ENCODE assay signal across 8 cellular contexts in the genomic region with DNA sequence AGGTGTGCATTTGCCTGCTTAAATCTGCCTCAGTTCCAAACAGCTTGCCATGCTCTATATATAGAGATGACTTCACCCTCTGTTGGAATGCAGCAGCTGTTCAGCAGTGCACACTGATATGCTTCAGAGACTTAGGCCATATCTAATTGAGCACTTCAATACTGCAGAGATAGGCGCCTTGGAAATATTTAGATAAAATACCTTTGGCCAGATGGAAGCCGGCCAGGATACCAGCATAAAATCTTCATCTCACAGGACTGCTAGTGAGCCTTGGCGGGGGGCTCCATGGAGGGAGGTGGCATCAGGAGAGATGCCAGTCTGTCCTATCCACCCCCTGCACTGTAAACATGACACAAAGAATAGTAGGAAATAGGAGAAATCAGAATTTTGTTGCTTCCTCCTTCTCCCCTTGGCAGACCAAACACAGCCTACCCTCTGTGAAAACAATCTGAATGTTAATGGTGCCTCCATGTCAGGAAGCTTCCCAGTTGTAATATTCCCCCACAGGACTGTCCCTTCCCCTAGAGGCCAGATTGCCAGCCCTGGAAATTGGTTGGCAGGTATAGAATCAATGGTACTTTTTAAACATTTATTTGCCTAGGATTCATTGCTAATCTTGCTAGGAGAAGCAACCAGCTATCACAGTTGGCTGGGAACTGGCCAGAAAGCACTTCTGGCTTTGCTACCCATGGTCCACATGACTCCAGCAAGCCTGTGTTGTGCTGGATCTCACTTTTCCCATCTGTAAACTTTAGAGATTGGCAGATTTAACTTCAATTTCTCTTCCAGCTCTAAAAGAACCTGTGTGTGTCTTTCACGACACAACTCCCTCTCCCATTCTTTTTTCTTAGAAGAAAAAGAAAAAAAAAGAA.
A peak's percentile ranks its signal among the peaks of the same experiment; 100 is the strongest.
DNase-seq lines count a peak whose midpoint lies in the region; ATAC-seq, FAIRE-seq and TF ChIP-seq lines count a peak whose summit lies in the region.

No MANE protein-coding gene starts in this region.

- WGBS in K562 (ENCODE audit: insufficient coverage, low coverage, missing lambda C conversion rate), result 8% methylated on average over 3 of the region's 4 CpGs

- H3K4me2 ChIP-seq in K562 (ENCODE audit: insufficient read depth, low read length), result no peak overlapping the region

- H3K4me1 Mint-ChIP-seq in effector memory CD8-positive, alpha-beta T cell (ENCODE audit: low read depth in 2 of 2), result no peaks in the 10 kb centered on the region

- H3K9me1 ChIP-seq in K562 (ENCODE audit: control insufficient read depth, insufficient read depth, low read length), result no peaks in the 10 kb centered on the region

- peak; percentile 32 for FAIRE-seq in K562 (lab: Jason Lieb, UNC)

- H3K9me3 ChIP-seq in K562 (replicated peaks; ENCODE audit: control insufficient read depth, insufficient read depth, low read depth, low read length) (no peaks in the 10 kb centered on the region), upper lobe of right lung (no peaks in the 10 kb centered on the region), Peyer's patch (no peaks in the 10 kb centered on the region)

- H3K4me3 ChIP-seq in K562 (no peak overlapping the region), upper lobe of right lung (no peak overlapping the region), Peyer's patch (no peak overlapping the region)

- CTCF ChIA-PET in K562 (lab: Yijun Ruan, JAX; ENCODE audit: low intra/inter-chr PET ratio), result no interaction called here

- no peak overlapping the region for H3K4me3 Mint-ChIP-seq in effector memory CD8-positive, alpha-beta T cell

- H3K36me3 ChIP-seq in K562 (ENCODE audit: control insufficient read depth, insufficient read depth, low read length) (no peaks in the 10 kb centered on the region), upper lobe of right lung (no peaks in the 10 kb centered on the region), Peyer's patch (no peaks in the 10 kb centered on the region)

- POLR2A ChIA-PET in K562 (lab: Yijun Ruan, JAX), result no interaction called here

- H3K9ac ChIP-seq in K562 (ENCODE audit: insufficient read depth in 1 of 2, low read depth in 2 of 2, low read length in 2 of 2), result no peak overlapping the region

- in situ Hi-C loops in K562 (cut with MboI), result no loop called here

- H3K27ac Mint-ChIP-seq in effector memory CD8-positive, alpha-beta T cell, result no peak overlapping the region

- H3K4me1 ChIP-seq in K562 (replicated peaks in 1 of 2; ENCODE audit: control insufficient read depth in 2 of 2, insufficient read depth in 2 of 2, low read length in 2 of 2), result peaks cover 0 to 10% of the 10 kb centered on the region in 2 experiments; a peak in 3 of 5 replicates
- H3K4me1 ChIP-seq in upper lobe of right lung, result peaks cover 3% of the 10 kb centered on the region
- H3K4me1 ChIP-seq in Peyer's patch, result peaks cover 0 to 28% (median 0%) of the 10 kb centered on the region in 4 donors

- no peak for TF ChIP-seq POLR2A in K562 (conservative IDR thresholded peaks at IDR 0.05)
- TF ChIP-seq POLR2A in Peyer's patch (IDR thresholded peaks at IDR 0.05), result no peak

- intact Hi-C loops in K562 (cut with micrococcal nuclease), result loop anchor here (10.0 kb wide), 2 partner anchors 236 to 1806 kb away; no protein-coding TSS in a partner anchor
- intact Hi-C loops in upper lobe of right lung (cut with DNase I), result no loop called here

- H3K27me3 ChIP-seq in K562 (ENCODE audit: control insufficient read depth in 2 of 2, insufficient read depth in 2 of 2, low read length in 2 of 2), result no peaks in the 10 kb centered on the region
- no peaks in the 10 kb centered on the region for H3K27me3 ChIP-seq in upper lobe of right lung
- no peaks in the 10 kb centered on the region for H3K27me3 ChIP-seq in Peyer's patch

- H3K27me3 Mint-ChIP-seq in effector memory CD8-positive, alpha-beta T cell, result peaks cover 0 to 4% of the 10 kb centered on the region in 2 donors

- TF ChIP-seq RAD21 in K562 (CRISPR knock-in tag; conservative IDR thresholded peaks at IDR 0.05 in 1 of 2, IDR thresholded peaks at IDR 0.05 in 1 of 2), result no peak; a peak in 2 of 4 replicates

- TF ChIP-seq CTCF in K562 (IDR thresholded peaks at IDR 0.05 in 2 of 3, conservative IDR thresholded peaks at IDR 0.05 in 1 of 3; ENCODE audit: insufficient read depth in 2 of 3, low read depth in 1 of 3, low read length in 3 of 3), result no peak
- no peak for TF ChIP-seq CTCF in upper lobe of right lung (IDR thresholded peaks at IDR 0.05)
- no peak for TF ChIP-seq CTCF in Peyer's patch (IDR thresholded peaks at IDR 0.05)

- no peak overlapping the region for H2AFZ ChIP-seq in K562 (ENCODE audit: low read depth, low read length)

- DNase-seq in NCI-H510A treated with DMSO at 0.1 percent for 48 hours (lab: John Stamatoyannopoulos, UW) (peak; percentile 19), NCI-H510A (lab: John Stamatoyannopoulos, UW) (no peak), K562 (ENCODE audit: extremely low read depth in 1 of 4, low spot score in 3 of 4) (peak in 1 of 4 experiments; percentile 57), kidney glomerular epithelial cell (lab: John Stamatoyannopoulos, UW) (peak; percentile 84), upper lobe of right lung (no peak), Peyer's patch (no peak), LoVo (ENCODE audit: low spot score) (no peak)
- DNase-seq in effector memory CD8-positive, alpha-beta T cell, result no peak

- TF ChIP-seq EP300 in K562 (IDR thresholded peaks at IDR 0.05; ENCODE audit: low read length), result peak; percentile 77

- no TSS peak for BruUV-seq in K562 (replicated peaks; lab: Mats Ljungman, UMichigan)

- ATAC-seq in K562 (peak; percentile 79), upper lobe of right lung (peak; percentile 89)
- no peak for ATAC-seq in effector memory CD8-positive, alpha-beta T cell (replicated peaks)

- no peaks in the 10 kb centered on the region for H3K79me2 ChIP-seq in K562 (ENCODE audit: control insufficient read depth, insufficient read depth, low read length)

- H3K27ac ChIP-seq in K562 (ENCODE audit: extremely low read depth, low read depth, low read length), result no peak overlapping the region
- H3K27ac ChIP-seq in upper lobe of right lung, result no peak overlapping the region
- H3K27ac ChIP-seq in Peyer's patch, result peak overlapping the region in 2 of 4 donors; percentile 34 to 46

- H4K20me1 ChIP-seq in K562 (replicated peaks; ENCODE audit: control insufficient read depth, insufficient read depth, low read length), result no peaks in the 10 kb centered on the region

- no peaks in the 10 kb centered on the region for H3K36me3 Mint-ChIP-seq in effector memory CD8-positive, alpha-beta T cell (ENCODE audit: insufficient read depth)

- no peaks in the 10 kb centered on the region for H3K9me3 Mint-ChIP-seq in effector memory CD8-positive, alpha-beta T cell

TF ChIP-seq in K562, 482 proteins besides CTCF, POLR2A, EP300 and RAD21 (continues in another document):
- TF ChIP-seq SOX6 (IDR thresholded peaks at IDR 0.05) (peak; percentile 65; the same call in 1 of the 2 replicates), PML (IDR thresholded peaks at IDR 0.05; ENCODE audit: low read length) (peak; percentile 65; the same call in 1 of the 2 replicates), KLF16 (IDR thresholded peaks at IDR 0.05) (peak; percentile 76; the same call in 1 of the 2 replicates), HMGN3 (IDR thresholded peaks at IDR 0.05; ENCODE audit: borderline replicate concordance, extremely low read depth, insufficient read length, low read depth, low read length) (no peak), CBFA2T2 (conservative IDR thresholded peaks at IDR 0.05) (peak; percentile 87), HES1 (IDR thresholded peaks at IDR 0.05; ENCODE audit: low read depth) (peak; percentile 48; the same call in 1 of the 2 replicates), MEF2D (tag; conservative IDR thresholded peaks at IDR 0.05; ENCODE audit: low read depth) (0 out of 2 replicates have a peak, but pooled peaks have one; percentile 55), CXXC5 (CRISPR knock-in tag; IDR thresholded peaks at IDR 0.05) (0 out of 2 replicates have a peak, but pooled peaks have one; percentile 29), MTA2 (IDR thresholded peaks at IDR 0.05; ENCODE audit: low read depth) (peak; percentile 61), TAL1 (IDR thresholded peaks at IDR 0.05) (peak; percentile 80), KDM1A (IDR thresholded peaks at IDR 0.05) (peak; percentile 39 to 46; a peak in 1 of 4 replicates), TRIM24 (IDR thresholded peaks at IDR 0.05) (peak; percentile 61 to 74; a peak in 3 of 4 replicates), PHF8 (IDR thresholded peaks at IDR 0.05; ENCODE audit: borderline replicate concordance, low read length) (no peak), CTBP1 (IDR thresholded peaks at IDR 0.05; ENCODE audit: borderline replicate concordance) (peak; percentile 56; the same call in 1 of the 2 replicates), POLR2AphosphoS2 (IDR thresholded peaks at IDR 0.05; ENCODE audit: low read length) (no peak), MAFK (IDR thresholded peaks at IDR 0.05; ENCODE audit: low read length) (no peak), HMG20A (CRISPR knock-in tag; conservative IDR thresholded peaks at IDR 0.05) (no peak), FOXJ2 (tag; IDR thresholded peaks at IDR 0.05) (peak; percentile 32; the same call in 1 of the 2 replicates), ZEB2 (IDR thresholded peaks at IDR 0.05) (peak; percentile 67), HNRNPH1 (optimal IDR thresholded peaks at IDR 0.05; ENCODE audit: low read depth, low read length) (no peak), NCOR1 (IDR thresholded peaks at IDR 0.05) (peak; percentile 76), SMARCE1 (IDR thresholded peaks at IDR 0.05) (peak; percentile 51; the same call in 1 of the 2 replicates), TEAD2 (tag; IDR thresholded peaks at IDR 0.05) (peak; percentile 63; the same call in 1 of the 2 replicates), ATF3 (IDR thresholded peaks at IDR 0.05) (peak; percentile 86), ATF3 (CRISPR knock-in tag; conservative IDR thresholded peaks at IDR 0.05) (no peak), ATF7 (IDR thresholded peaks at IDR 0.05) (peak; percentile 83), CBFA2T3 (IDR thresholded peaks at IDR 0.05) (peak; percentile 90)

Comparison
In these comparisons a context has a peak if more than half of its experiments do, and no peak if none do; other contexts are left out.
1. DNase-seq: peak in NCI-H510A treated with DMSO at 0.1 percent for 48 hours (single experiment) and kidney glomerular epithelial cell (single experiment); none in NCI-H510A (single experiment), upper lobe of right lung (single experiment), Peyer's patch (0 of 3), effector memory CD8-positive, alpha-beta T cell (0 of 3) and LoVo (single experiment).